In the genomic region with DNA sequence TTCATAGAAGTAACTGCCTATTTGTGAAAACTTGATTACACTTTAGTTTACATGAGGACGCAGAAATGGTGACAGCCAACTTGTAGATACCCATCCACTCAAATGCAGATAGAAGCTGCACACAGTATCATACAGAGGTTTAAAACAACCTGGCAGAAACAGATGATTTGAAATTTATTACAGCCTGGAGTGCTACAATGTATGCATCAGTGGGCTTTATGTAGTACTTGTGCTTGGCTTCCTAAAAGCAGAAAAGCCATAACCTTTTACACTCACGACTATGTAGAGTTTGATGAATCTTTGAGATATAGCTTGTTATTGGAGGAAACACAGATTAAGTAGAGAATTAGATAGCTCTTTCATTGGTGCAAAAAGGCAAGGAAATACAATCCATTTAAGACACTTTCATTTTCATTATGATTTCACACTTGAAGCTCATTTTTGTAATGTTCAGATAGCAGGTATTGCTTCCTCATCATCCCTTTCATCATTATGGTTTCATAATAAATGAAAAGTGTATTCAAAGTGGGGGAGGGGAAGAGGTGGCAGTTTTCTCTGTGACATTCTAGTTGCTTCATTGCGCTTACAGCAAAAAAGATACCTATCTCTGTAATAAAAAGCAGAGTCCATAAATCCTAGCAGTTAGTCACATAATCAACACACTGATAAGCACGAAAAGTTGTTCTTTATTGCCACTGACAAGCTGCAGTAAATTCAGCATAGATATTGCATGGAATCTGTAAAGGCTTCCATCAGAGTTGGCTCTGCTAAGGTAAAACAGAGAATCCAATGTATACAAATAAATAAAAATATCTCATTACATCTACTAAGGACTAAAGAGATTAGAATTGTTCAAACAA, we compare ENCODE assay signal across 20 cellular contexts.
DNase-seq lines count a peak whose midpoint lies in the region; ATAC-seq and TF ChIP-seq lines count a peak whose summit lies in the region.
"Had no signal": no experiment of that assay in that cellular context is flagged by ENCODE, and none has a peak within 500 bp of the region (broad histone marks: within the 10 kb centered on the region; RNA-seq: fewer than 3 reads in every experiment).

No MANE protein-coding gene starts in this region.

- peak; percentile 48 for ATAC-seq in GM18907 (IDR thresholded peaks at IDR 0.05; ENCODE audit: unreplicated experiment)
- peak; percentile 39 for ATAC-seq in HG03565 (IDR thresholded peaks at IDR 0.05; ENCODE audit: unreplicated experiment)
- no peak for ATAC-seq in WTC11
- ATAC-seq in GM21515 (IDR thresholded peaks at IDR 0.05; ENCODE audit: unreplicated experiment) = no peak
- ATAC-seq: activated naive CD8-positive, alpha-beta T cell treated with anti-CD3 and anti-CD28 coated beads, Interleukin-2, amount 50 U/mL, for 24 hours; heart right ventricle had no signal

- CTCF ChIA-PET in CD4-positive, alpha-beta memory T cell (lab: Charles Lee; ENCODE audit: partially characterized antibody) = no interaction called here
- CTCF ChIA-PET in WTC11 (lab: Charles Lee) = interaction anchor here (1.1 kb wide), 1 partner anchor 458 kb away, joined by 3 read pairs; no protein-coding TSS in a partner anchor

- H3K4me3 ChIP-seq in CD4-positive, alpha-beta memory T cell (ENCODE audit: low read length in 2 of 2) = no peak overlapping the region
- H3K4me3 ChIP-seq: heart right ventricle, lung, testis had no signal

- peaks cover 0 to 6% (median 3%) of the 10 kb centered on the region in 8 donors for H3K9me3 Mint-ChIP-seq in CD4-positive, alpha-beta memory T cell
- no peaks in the 10 kb centered on the region for H3K9me3 Mint-ChIP-seq in T-helper 2 cell treated with Interferon-gamma antibody and Interleukin-4, amounts not matched to agents 5 μg/mL and 100 μg/mL, for 36 hours
- peaks cover 5% of the 10 kb centered on the region; the same call in 1 of the 2 replicates for H3K9me3 Mint-ChIP-seq in WTC11

- no peaks in the 10 kb centered on the region for H3K36me3 Mint-ChIP-seq in CD4-positive, alpha-beta memory T cell
- no peaks in the 10 kb centered on the region for H3K36me3 Mint-ChIP-seq in T-helper 2 cell treated with Interferon-gamma antibody and Interleukin-4, amounts not matched to agents 5 μg/mL and 100 μg/mL, for 36 hours (ENCODE audit: low read depth)
- H3K36me3 Mint-ChIP-seq in WTC11 = no peaks in the 10 kb centered on the region
- H3K36me3 Mint-ChIP-seq: CD14-positive monocyte had no signal

- no peaks in the 10 kb centered on the region for H3K9me3 ChIP-seq in CD4-positive, alpha-beta memory T cell (ENCODE audit: control insufficient read depth in 1 of 2, low read length in 2 of 2)
- H3K9me3 ChIP-seq: heart right ventricle, testis had no signal

- no peak for DNase-seq in CD4-positive, alpha-beta memory T cell
- DNase-seq in T-helper 2 cell treated with Interferon-gamma antibody and Interleukin-4, amounts not matched to agents 5 μg/mL and 100 μg/mL, for 36 hours (ENCODE audit: low spot score) = no peak
- DNase-seq in nucleus accumbens (lab: John Stamatoyannopoulos, UW) (no peak), WTC11 (ENCODE audit: low spot score) (no peak), COLO829 (ENCODE audit: low spot score) (no peak)
- DNase-seq: activated CD8-positive, alpha-beta memory T cell treated with anti-CD3 and anti-CD28 coated beads for 24 hours; activated naive CD8-positive, alpha-beta T cell treated with anti-CD3 and anti-CD28 coated beads, Interleukin-2, amount 50 U/mL, for 24 hours; brain microvascular endothelial cell; heart right ventricle; KG1; NCI-H1092; NCI-H69; occipital lobe; SHP77 treated with DMSO at 0.1 percent for 48 hours; testis had no signal

- no peaks in the 10 kb centered on the region for H3K4me1 ChIP-seq in CD4-positive, alpha-beta memory T cell (ENCODE audit: insufficient read depth, low read length)
- H3K4me1 ChIP-seq: heart right ventricle, testis had no signal

- H3K27me3 ChIP-seq in CD4-positive, alpha-beta memory T cell (ENCODE audit: insufficient read depth, low read length) = no peaks in the 10 kb centered on the region
- H3K27me3 ChIP-seq: brain microvascular endothelial cell, heart right ventricle, testis had no signal

- intact Hi-C loops in CD4-positive, alpha-beta memory T cell (cut with micrococcal nuclease) = no loop called here

- no peak for TF ChIP-seq CTCF in WTC11 (IDR thresholded peaks at IDR 0.05)

- H3K4me1 Mint-ChIP-seq in CD4-positive, alpha-beta memory T cell = peaks cover 12 to 21% (median 15%) of the 10 kb centered on the region in 4 donors
- H3K4me1 Mint-ChIP-seq in T-helper 2 cell treated with Interferon-gamma antibody and Interleukin-4, amounts not matched to agents 5 μg/mL and 100 μg/mL, for 36 hours (ENCODE audit: low read depth) = peaks cover 12% of the 10 kb centered on the region
- H3K4me1 Mint-ChIP-seq in WTC11 = peaks cover 13% of the 10 kb centered on the region

- H3K36me3 ChIP-seq in CD4-positive, alpha-beta memory T cell (ENCODE audit: insufficient read depth, low read length) = no peaks in the 10 kb centered on the region
- H3K36me3 ChIP-seq: brain microvascular endothelial cell, heart right ventricle had no signal

- peak overlapping the region in 3 of 8 donors; percentile 63 to 74 (median 67) for H3K4me3 Mint-ChIP-seq in CD4-positive, alpha-beta memory T cell
- H3K4me3 Mint-ChIP-seq in T-helper 2 cell treated with Interferon-gamma antibody and Interleukin-4, amounts not matched to agents 5 μg/mL and 100 μg/mL, for 36 hours = peak overlapping the region; percentile 33
- H3K4me3 Mint-ChIP-seq in WTC11 = no peak overlapping the region
- H3K4me3 Mint-ChIP-seq: activated naive CD8-positive, alpha-beta T cell treated with anti-CD3 and anti-CD28 coated beads, Interleukin-2, amount 50 U/mL, for 24 hours; CD14-positive monocyte had no signal

- H3K27ac Mint-ChIP-seq in CD4-positive, alpha-beta memory T cell = peak overlapping the region in 4 of 7 donors; percentile 11 to 68 (median 16)
- peak overlapping the region; percentile 2 for H3K27ac Mint-ChIP-seq in T-helper 2 cell treated with Interferon-gamma antibody and Interleukin-4, amounts not matched to agents 5 μg/mL and 100 μg/mL, for 36 hours
- no peak overlapping the region for H3K27ac Mint-ChIP-seq in WTC11
- H3K27ac Mint-ChIP-seq: activated naive CD8-positive, alpha-beta T cell treated with anti-CD3 and anti-CD28 coated beads, Interleukin-2, amount 50 U/mL, for 24 hours; CD14-positive monocyte had no signal

- no peak overlapping the region for H3K27ac ChIP-seq in CD4-positive, alpha-beta memory T cell (ENCODE audit: low read depth, low read length)
- H3K27ac ChIP-seq: brain microvascular endothelial cell, heart right ventricle, testis had no signal

- no peaks in the 10 kb centered on the region for H3K27me3 Mint-ChIP-seq in CD4-positive, alpha-beta memory T cell
- H3K27me3 Mint-ChIP-seq in T-helper 2 cell treated with Interferon-gamma antibody and Interleukin-4, amounts not matched to agents 5 μg/mL and 100 μg/mL, for 36 hours (ENCODE audit: low read depth) = no peaks in the 10 kb centered on the region
- H3K27me3 Mint-ChIP-seq in WTC11 (ENCODE audit: low read depth) = peaks cover 96% of the 10 kb centered on the region
- H3K27me3 Mint-ChIP-seq: activated naive CD8-positive, alpha-beta T cell treated with anti-CD3 and anti-CD28 coated beads, Interleukin-2, amount 50 U/mL, for 24 hours had no signal

- POLR2A ChIA-PET in CD4-positive, alpha-beta memory T cell (lab: Charles Lee; ENCODE audit: partially characterized antibody) = no interaction called here
- POLR2A ChIA-PET in WTC11 (lab: Charles Lee) = no interaction called here

TF ChIP-seq in WTC11, 78 proteins besides CTCF, POLR2A, EP300 and RAD21 (continues in another document):
- no peak for TF ChIP-seq JAZF1 (CRISPR knock-in tag; IDR thresholded peaks at IDR 0.05)
- no peak for TF ChIP-seq ZNF219 (CRISPR knock-in tag; IDR thresholded peaks at IDR 0.05; ENCODE audit: borderline replicate concordance)
- TF ChIP-seq AFF4 (CRISPR knock-in tag; IDR thresholded peaks at IDR 0.05; ENCODE audit: borderline replicate concordance) = no peak
- TF ChIP-seq ZNF121 (CRISPR knock-in tag; IDR thresholded peaks at IDR 0.05) = no peak
- TF ChIP-seq MYBL2 (CRISPR knock-in tag; IDR thresholded peaks at IDR 0.05) = no peak
- no peak for TF ChIP-seq CBFB (CRISPR knock-in tag; IDR thresholded peaks at IDR 0.05; ENCODE audit: low read depth)
- TF ChIP-seq KAT7 (CRISPR knock-in tag; IDR thresholded peaks at IDR 0.05; ENCODE audit: borderline replicate concordance) = no peak

Comparison
In these comparisons a context has a peak if more than half of its experiments do, and no peak if none do; other contexts are left out.
1. ATAC-seq: peak in GM18907 (single experiment) and HG03565 (single experiment); none in WTC11 (single experiment) and GM21515 (single experiment).